Comparison of ENCODE assay signal across 8 cellular contexts in the genomic region with DNA sequence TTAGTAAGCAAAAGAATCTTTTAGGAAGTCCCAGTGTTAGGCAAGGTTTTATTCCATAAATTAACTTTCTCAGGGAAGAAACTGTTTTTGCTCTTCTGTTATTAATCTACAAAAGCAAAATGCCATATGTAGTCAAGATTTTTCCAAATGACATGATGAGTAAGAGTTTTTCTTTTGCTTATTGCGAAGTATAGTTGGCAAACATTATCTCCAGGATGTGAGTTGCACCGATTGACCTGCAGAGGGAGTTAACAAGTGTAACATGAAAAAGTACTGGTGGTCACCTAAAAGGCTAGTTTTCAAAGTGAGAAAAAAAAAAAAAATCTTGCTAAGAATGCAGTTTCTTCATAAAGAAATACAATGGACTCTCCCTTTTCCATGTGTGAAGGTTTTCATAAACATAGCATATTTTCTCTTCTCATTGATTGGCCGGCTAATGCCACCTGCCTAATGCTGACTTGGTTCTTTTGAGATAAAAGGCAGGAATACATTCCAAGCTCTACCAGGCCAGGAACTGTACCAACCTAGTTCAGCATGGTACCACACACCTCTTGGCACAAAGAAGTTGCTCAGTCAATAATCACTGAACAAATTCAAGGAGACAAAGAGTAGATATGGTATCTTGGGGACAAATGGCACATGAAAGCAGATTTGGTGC.
A peak's percentile ranks its signal among the peaks of the same experiment; 100 is the strongest.
DNase-seq lines count a peak whose midpoint lies in the region; ATAC-seq, FAIRE-seq and TF ChIP-seq lines count a peak whose summit lies in the region.

No MANE protein-coding gene starts in this region.

- H3K27me3 ChIP-seq in mammary epithelial cell (ENCODE audit: insufficient read depth, low read length), result no peaks in the 10 kb centered on the region
- no peaks in the 10 kb centered on the region; a peak in 1 of 5 replicates for H3K27me3 ChIP-seq in HepG2 (ENCODE audit: control insufficient read depth in 1 of 2, insufficient read depth in 2 of 2, low read length in 2 of 2)

- TF ChIP-seq RAD21 in A549 (conservative IDR thresholded peaks at IDR 0.05 in 1 of 2, IDR thresholded peaks at IDR 0.05 in 1 of 2), result peak; percentile 35 to 40; a peak in 4 of 5 replicates
- no peak for TF ChIP-seq RAD21 in HepG2 (CRISPR knock-in tag; IDR thresholded peaks at IDR 0.05)

- dilution Hi-C loops in mammary epithelial cell (cut with HindIII; ENCODE audit: low sequenced_read_pairs), result no loop called here

- H3K27ac ChIP-seq in A549, result no peak overlapping the region
- H3K27ac ChIP-seq in mammary epithelial cell (ENCODE audit: insufficient read depth, low read depth, low read length), result no peak overlapping the region
- H3K27ac ChIP-seq in HepG2 (ENCODE audit: extremely low read length, insufficient read depth, low read length), result no peak overlapping the region

- CTCF ChIA-PET in A549 (lab: Yijun Ruan, JAX) (interaction anchor here (0.6 to 2.2 kb wide), 11 partner anchors 10 to 829 kb away, joined by 3 to 6 read pairs (median 3); no protein-coding TSS in a partner anchor), mammary epithelial cell (lab: Charles Lee; ENCODE audit: low non-redundant PET) (no interaction called here), HepG2 (lab: Yijun Ruan, JAX; ENCODE audit: low intra/inter-chr PET ratio, low total read pairs) (interaction anchor here (0.7 to 1.7 kb wide), 2 partner anchors 120 to 743 kb away, joined by 4 to 17 read pairs; no protein-coding TSS in a partner anchor)

- FAIRE-seq in A549 (lab: Jason Lieb, UNC) (no peak), HepG2 (lab: Jason Lieb, UNC) (peak; percentile 67)

- H3K36me3 Mint-ChIP-seq in activated naive CD4-positive, alpha-beta T cell treated with anti-CD3 and anti-CD28 coated beads, Interleukin-2, amount 50 U/mL, for 72 hours, result no peaks in the 10 kb centered on the region

- H3K4me3 ChIP-seq in A549 (no peak overlapping the region), mammary epithelial cell (replicated peaks in 1 of 3; ENCODE audit: insufficient read depth in 1 of 3, low read depth in 2 of 3, low read length in 3 of 3) (no peak overlapping the region), HepG2 (replicated peaks in 1 of 3; ENCODE audit: insufficient read depth in 1 of 3, low read depth in 2 of 3, low read length in 3 of 3) (no peak overlapping the region)

- H2AFZ ChIP-seq in mammary epithelial cell (ENCODE audit: low read depth, low read length) (no peak overlapping the region), HepG2 (ENCODE audit: low read length) (no peak overlapping the region)

- WGBS in A549 (ENCODE audit: missing lambda C conversion rate), result 37% methylated on average over 3 of the region's 3 CpGs
- 33% methylated on average over 3 of the region's 3 CpGs for WGBS in mammary epithelial cell (ENCODE audit: low coverage, missing lambda C conversion rate)
- 21% methylated on average over 3 of the region's 3 CpGs for WGBS in HepG2 (ENCODE audit: low lambda C conversion rate)

- DNase-seq in A549 (ENCODE audit: low read depth in 1 of 2, low spot score in 1 of 2) (peak; percentile 46 to 69), NCI-H446 treated with DMSO at 0.1 percent for 48 hours (lab: John Stamatoyannopoulos, UW) (peak; percentile 25), mammary epithelial cell (peak; percentile 69), HepG2 (ENCODE audit: low spot score) (peak; percentile 40)
- DNase-seq in activated naive CD4-positive, alpha-beta T cell treated with anti-CD3 and anti-CD28 coated beads, Interleukin-2, amount 50 U/mL, for 72 hours (ENCODE audit: low spot score in 2 of 2), result no peak

- H3K9me3 Mint-ChIP-seq in activated naive CD4-positive, alpha-beta T cell treated with anti-CD3 and anti-CD28 coated beads, Interleukin-2, amount 50 U/mL, for 72 hours, result no peaks in the 10 kb centered on the region

- H3K9ac ChIP-seq in mammary epithelial cell (ENCODE audit: insufficient read depth, low read length) (no peak overlapping the region), HepG2 (ENCODE audit: insufficient read depth, low read depth, low read length) (no peak overlapping the region)

- POLR2A ChIA-PET in A549 (lab: Yijun Ruan, JAX) (no interaction called here), HepG2 (lab: Yijun Ruan, JAX) (no interaction called here)

- H3K36me3 ChIP-seq in mammary epithelial cell (ENCODE audit: insufficient read depth, low read length) (no peaks in the 10 kb centered on the region), HepG2 (replicated peaks in 1 of 2; ENCODE audit: control insufficient read depth in 1 of 2, insufficient read depth in 2 of 2, low read length in 2 of 2) (no peaks in the 10 kb centered on the region)

- in situ Hi-C loops in mammary epithelial cell (cut with MboI; ENCODE audit: low sequenced_read_pairs in 2 of 2), result loop anchor here in 1 of 2 donors (25.0 kb wide), 1 partner anchor 96 kb away; a partner anchor contains a TSS
- in situ Hi-C loops in HepG2 (cut with HindIII; ENCODE audit: extremely low pct_ligation_motif_present, low pct_unique_long_range_greater_than_20kb), result loop anchor here (25.0 kb wide), 1 partner anchor 746 kb away; a partner anchor contains a TSS

- no peak overlapping the region for H3K27ac Mint-ChIP-seq in activated naive CD4-positive, alpha-beta T cell treated with anti-CD3 and anti-CD28 coated beads, Interleukin-2, amount 50 U/mL, for 72 hours

- peak overlapping the region; percentile 32; the same call in 1 of the 3 replicates for H3K4me2 ChIP-seq in A549
- H3K4me2 ChIP-seq in mammary epithelial cell (ENCODE audit: insufficient read depth, low read depth, low read length), result no peak overlapping the region
- no peak overlapping the region for H3K4me2 ChIP-seq in HepG2 (ENCODE audit: low read depth, low read length)

- H4K20me1 ChIP-seq in mammary epithelial cell (ENCODE audit: insufficient read depth, low read length) (no peaks in the 10 kb centered on the region), HepG2 (ENCODE audit: insufficient read depth, low read length) (no peaks in the 10 kb centered on the region)

- H3K4me1 ChIP-seq in A549, result peaks cover 15% of the 10 kb centered on the region
- H3K4me1 ChIP-seq in mammary epithelial cell (ENCODE audit: insufficient read depth, low read length), result peaks cover 4% of the 10 kb centered on the region
- no peaks in the 10 kb centered on the region for H3K4me1 ChIP-seq in HepG2 (ENCODE audit: insufficient read depth, low read length)

- TF ChIP-seq POLR2A in A549 (IDR thresholded peaks at IDR 0.05; ENCODE audit: low read length) (no peak), HepG2 (IDR thresholded peaks at IDR 0.05; ENCODE audit: insufficient read depth in 1 of 2, low read depth in 2 of 2, low read length in 2 of 2) (no peak)

- no peak for TF ChIP-seq EP300 in A549 (IDR thresholded peaks at IDR 0.05)
- TF ChIP-seq EP300 in HepG2 (IDR thresholded peaks at IDR 0.05; ENCODE audit: low read depth in 2 of 2, low read length in 2 of 2), result no peak
- no peak for TF ChIP-seq EP300 in HepG2 (CRISPR knock-in tag; IDR thresholded peaks at IDR 0.05; ENCODE audit: borderline replicate concordance)

- BruUV-seq in mammary epithelial cell (replicated peaks; lab: Mats Ljungman, UMichigan), result no TSS peak
- BruUV-seq in HepG2 (replicated peaks; lab: Mats Ljungman, UMichigan), result no TSS peak

- ATAC-seq in A549 (peak; percentile 64 to 65; a peak in 3 of 6 replicates), GM18502 (IDR thresholded peaks at IDR 0.05; ENCODE audit: poor library complexity, unreplicated experiment) (peak; percentile 48), HepG2 (peak; percentile 75), GM18519 (IDR thresholded peaks at IDR 0.05; ENCODE audit: low FRiP score, unreplicated experiment) (no peak)
- ATAC-seq in activated naive CD4-positive, alpha-beta T cell treated with anti-CD3 and anti-CD28 coated beads, Interleukin-2, amount 50 U/mL, for 72 hours, result no peak
- ATAC-seq in activated CD4-positive, CD25-positive, alpha-beta regulatory T cell treated with anti-CD3 and anti-CD28 coated beads, Interleukin-2, amount 50 U/mL, for 24 hours, result no peak

- intact Hi-C loops in mammary epithelial cell (cut with micrococcal nuclease), result loop anchor here (5.0 kb wide), 2 partner anchors 111 to 741 kb away; no protein-coding TSS in a partner anchor
- intact Hi-C loops in HepG2 (cut with micrococcal nuclease; ENCODE audit: unreplicated experiment), result loop anchor here (5.0 to 10.0 kb wide), 2 partner anchors 214 to 741 kb away; no protein-coding TSS in a partner anchor

- H3K9me3 ChIP-seq in A549, result no peaks in the 10 kb centered on the region
- no peaks in the 10 kb centered on the region for H3K9me3 ChIP-seq in mammary epithelial cell (replicated peaks; ENCODE audit: insufficient read depth, low read length)
- no peaks in the 10 kb centered on the region for H3K9me3 ChIP-seq in HepG2 (ENCODE audit: low read length)

- TF ChIP-seq CTCF in A549 (IDR thresholded peaks at IDR 0.05), result peak; percentile 52
- TF ChIP-seq CTCF in mammary epithelial cell (conservative IDR thresholded peaks at IDR 0.05 in 1 of 2, IDR thresholded peaks at IDR 0.05 in 1 of 2; ENCODE audit: extremely low read depth in 1 of 2, insufficient read depth in 1 of 2, low read depth in 1 of 2, low read length in 2 of 2), result peak; percentile 70 to 84
- TF ChIP-seq CTCF in HepG2 (CRISPR knock-in tag; IDR thresholded peaks at IDR 0.05), result peak; percentile 59

- H3K79me2 ChIP-seq in mammary epithelial cell (ENCODE audit: insufficient read depth, low read length), result no peaks in the 10 kb centered on the region
- no peaks in the 10 kb centered on the region for H3K79me2 ChIP-seq in HepG2 (ENCODE audit: insufficient read depth, low read length)

TF ChIP-seq in A549, 52 proteins besides CTCF, POLR2A, EP300 and RAD21 (continues in another document):
- TF ChIP-seq, protein P1, sequence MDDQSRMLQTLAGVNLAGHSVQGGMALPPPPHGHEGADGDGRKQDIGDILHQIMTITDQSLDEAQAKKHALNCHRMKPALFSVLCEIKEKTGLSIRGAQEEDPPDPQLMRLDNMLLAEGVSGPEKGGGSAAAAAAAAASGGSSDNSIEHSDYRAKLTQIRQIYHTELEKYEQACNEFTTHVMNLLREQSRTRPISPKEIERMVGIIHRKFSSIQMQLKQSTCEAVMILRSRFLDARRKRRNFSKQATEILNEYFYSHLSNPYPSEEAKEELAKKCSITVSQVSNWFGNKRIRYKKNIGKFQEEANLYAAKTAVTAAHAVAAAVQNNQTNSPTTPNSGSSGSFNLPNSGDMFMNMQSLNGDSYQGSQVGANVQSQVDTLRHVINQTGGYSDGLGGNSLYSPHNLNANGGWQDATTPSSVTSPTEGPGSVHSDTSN (IDR thresholded peaks at IDR 0.05), result no peak
- TF ChIP-seq NFE2L2 (conservative IDR thresholded peaks at IDR 0.05; ENCODE audit: low read length), result no peak

TF ChIP-seq in HepG2, 621 proteins besides CTCF, POLR2A, EP300 and RAD21 (continues in another document):
- TF ChIP-seq RARA (CRISPR knock-in tag; IDR thresholded peaks at IDR 0.05) (no peak), FOXA1 (IDR thresholded peaks at IDR 0.05) (no peak), FOXA1 (CRISPR knock-in tag; IDR thresholded peaks at IDR 0.05) (0 out of 2 replicates have a peak, but pooled peaks have one; percentile 25), U2AF1 (optimal IDR thresholded peaks at IDR 0.05; ENCODE audit: low read depth, low read length) (no peak), SOX5 (CRISPR knock-in tag; IDR thresholded peaks at IDR 0.05; ENCODE audit: borderline replicate concordance) (no peak), ZBTB38 (CRISPR knock-in tag; IDR thresholded peaks at IDR 0.05) (no peak), RBM22 (optimal IDR thresholded peaks at IDR 0.05; ENCODE audit: low read length) (no peak), SALL1 (CRISPR knock-in tag; IDR thresholded peaks at IDR 0.05) (no peak), NCOA1 (CRISPR knock-in tag; IDR thresholded peaks at IDR 0.05) (no peak)

Comparison
In these comparisons a context has a peak if more than half of its experiments do, and no peak if none do; other contexts are left out.
1. ATAC-seq: peak in A549 (2 of 2), GM18502 (single experiment) and HepG2 (single experiment); none in activated naive CD4-positive, alpha-beta T cell treated with anti-CD3 and anti-CD28 coated beads, Interleukin-2, amount 50 U/mL, for 72 hours (0 of 2), GM18519 (single experiment) and activated CD4-positive, CD25-positive, alpha-beta regulatory T cell treated with anti-CD3 and anti-CD28 coated beads, Interleukin-2, amount 50 U/mL, for 24 hours (0 of 2).
2. DNase-seq: peak in A549 (2 of 2), NCI-H446 treated with DMSO at 0.1 percent for 48 hours (single experiment), mammary epithelial cell (single experiment) and HepG2 (single experiment); none in activated naive CD4-positive, alpha-beta T cell treated with anti-CD3 and anti-CD28 coated beads, Interleukin-2, amount 50 U/mL, for 72 hours (0 of 2).
3. Peak in every context shown above with its lines, with median percentiles within 50 percentile points of each other: CTCF ChIP-seq.